Comparison of ENCODE assay signal across 16 cellular contexts in the genomic region with DNA sequence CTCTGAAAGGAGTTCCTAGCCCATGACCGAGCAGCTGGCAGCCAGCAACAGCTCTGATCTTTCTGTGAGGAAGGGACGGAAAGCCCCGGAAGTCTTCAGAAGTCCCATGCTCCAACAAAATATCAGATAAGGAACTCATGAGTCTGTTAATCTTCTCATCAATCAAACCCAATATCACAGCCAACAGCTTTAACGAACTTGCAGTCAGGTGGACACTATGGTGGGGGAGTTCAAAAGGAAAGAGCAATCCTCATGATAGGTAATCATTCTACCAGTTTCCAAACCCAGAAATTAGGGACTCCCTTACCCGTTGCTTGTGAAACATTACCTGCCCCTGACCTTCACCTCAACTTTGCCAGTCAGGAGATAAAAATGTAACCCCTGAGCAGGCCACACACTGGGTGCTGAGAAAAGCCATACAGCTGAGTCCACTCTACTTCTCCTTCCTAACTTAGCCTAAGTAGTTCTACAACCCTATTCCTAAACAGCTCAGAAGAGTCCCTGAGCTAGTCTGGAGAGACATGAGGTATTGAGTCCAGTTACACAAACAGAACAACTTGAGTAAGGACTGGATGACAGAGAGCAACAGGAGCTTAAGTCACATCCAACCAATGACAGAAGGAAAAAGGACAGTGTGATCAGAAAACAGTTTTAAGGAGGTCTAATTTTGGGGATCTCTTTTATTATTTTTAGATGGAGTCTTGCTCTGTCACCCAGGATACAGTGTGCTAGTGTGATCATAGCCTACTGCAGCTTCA. TPM values are rescaled to one million over a fixed set of nuclear protein-coding genes. Genes with fewer than 3 reads are reported as not detected.
DNase-seq lines count a peak whose midpoint lies in the region; ATAC-seq, FAIRE-seq and TF ChIP-seq lines count a peak whose summit lies in the region.
"Had no signal": no experiment of that assay in that cellular context is flagged by ENCODE, and none has a peak within 500 bp of the region (broad histone marks: within the 10 kb centered on the region; RNA-seq: fewer than 3 reads in every experiment).

No MANE protein-coding gene starts in this region.

- peak overlapping the region; percentile 92 for H3K4me3 Mint-ChIP-seq in neural crest cell

- peaks cover 18% of the 10 kb centered on the region for H3K4me1 Mint-ChIP-seq in neural crest cell

- no peak overlapping the region for H3K4ac ChIP-seq in IMR-90 (ENCODE audit: low read depth, low read length)

- SMC1A ChIA-PET in GM12878 (lab: Charles Lee; ENCODE audit: uncharacterized antibody, unreplicated experiment), result interaction anchor here (0.6 to 3.5 kb wide), 12 partner anchors 9 to 158 kb away, joined by 3 to 31 read pairs (median 4); a partner anchor contains a TSS

- H3K79me1 ChIP-seq in IMR-90 (ENCODE audit: low read depth in 1 of 2, low read length in 2 of 2), result peaks cover 14 to 47% of the 10 kb centered on the region in 2 experiments

- CTCF ChIA-PET in IMR-90 (lab: Yijun Ruan, JAX), result no interaction called here
- CTCF ChIA-PET in GM12878 (lab: Yijun Ruan, JAX), result interaction anchor here (0.6 to 2.5 kb wide), 8 partner anchors 31 to 173 kb away, joined by 3 to 17 read pairs (median 4); no protein-coding TSS in a partner anchor

- H2BK5ac ChIP-seq in IMR-90 (ENCODE audit: low read depth, low read length, poor library complexity, severe bottlenecking), result no peak overlapping the region

- H3K4me1 ChIP-seq in IMR-90 (ENCODE audit: control insufficient read depth, insufficient read depth, low read length), result 0 out of 2 replicates have a peak, but pooled peaks cover 2% of the 10 kb centered on the region
- H3K4me1 ChIP-seq in GM12878 (ENCODE audit: control insufficient read depth, insufficient read depth, low read length), result peaks cover 17% of the 10 kb centered on the region

- RAD21 ChIA-PET in GM12878 (lab: Charles Lee; ENCODE audit: unreplicated experiment), result interaction anchor here (0.6 to 2.7 kb wide), 9 partner anchors 21 to 280 kb away, joined by 3 to 16 read pairs (median 3); a partner anchor contains a TSS

- TF ChIP-seq CTCF in IMR-90 (conservative IDR thresholded peaks at IDR 0.05; ENCODE audit: low read depth, low read length), result no peak
- TF ChIP-seq CTCF in GM12878 (IDR thresholded peaks at IDR 0.05 in 2 of 3, conservative IDR thresholded peaks at IDR 0.05 in 1 of 3; ENCODE audit: control insufficient read depth in 2 of 3, extremely low read depth in 1 of 3, insufficient read depth in 1 of 3, low read depth in 3 of 3, low read length in 3 of 3), result no peak
- no peak for TF ChIP-seq CTCF in neural crest cell (conservative IDR thresholded peaks at IDR 0.05)

- H3K9me3 ChIP-seq in IMR-90 (ENCODE audit: control insufficient read depth, insufficient read depth, low read length) (no peaks in the 10 kb centered on the region), GM12878 (replicated peaks; ENCODE audit: control insufficient read depth, insufficient read depth, low read length) (no peaks in the 10 kb centered on the region)
- H3K9me3 ChIP-seq: thoracic aorta had no signal

- no peak overlapping the region for H2BK15ac ChIP-seq in IMR-90 (ENCODE audit: low read depth, low read length)

- H3K4me2 ChIP-seq in IMR-90 (ENCODE audit: low read depth, low read length) (no peak overlapping the region), GM12878 (ENCODE audit: control insufficient read depth, insufficient read depth) (0 out of 2 replicates have a peak overlapping the region, but pooled peaks have one; percentile 39)

- no peak overlapping the region for H3K27ac ChIP-seq in IMR-90 (ENCODE audit: insufficient read depth, low read length)
- no peak overlapping the region for H3K27ac ChIP-seq in GM12878 (ENCODE audit: control insufficient read depth, insufficient read depth)
- H3K27ac ChIP-seq in caudate nucleus (ENCODE audit: low read depth, low read length), result no peak overlapping the region
- H3K27ac ChIP-seq: 22Rv1, thoracic aorta had no signal

- H3K27ac Mint-ChIP-seq in neural crest cell (ENCODE audit: unreplicated experiment), result no peak overlapping the region

- intact Hi-C loops in IMR-90 (cut with micrococcal nuclease), result no loop called here
- intact Hi-C loops in GM12878 (cut with micrococcal nuclease; ENCODE audit: unreplicated experiment), result no loop called here

- H3K79me2 ChIP-seq in GM12878 (ENCODE audit: control insufficient read depth, insufficient read depth, low read length), result peaks cover 33% of the 10 kb centered on the region

- no peak overlapping the region for H2AFZ ChIP-seq in IMR-90 (replicated peaks; ENCODE audit: low read length, poor library complexity)
- H2AFZ ChIP-seq in GM12878 (ENCODE audit: control insufficient read depth, low read depth, low read length), result no peak overlapping the region

- ATAC-seq in IMR-90 (ENCODE audit: low read depth), result no peak
- ATAC-seq in GM12878, result no peak
- ATAC-seq in HG02763 (IDR thresholded peaks at IDR 0.05; ENCODE audit: unreplicated experiment), result no peak

- H3K23ac ChIP-seq in IMR-90 (ENCODE audit: low read depth, low read length), result no peak overlapping the region

- BruUV-seq in IMR-90 (replicated peaks; lab: Mats Ljungman, UMichigan) (no TSS peak), GM12878 (replicated peaks; lab: Mats Ljungman, UMichigan) (TSS peak; percentile 50)

- H3K9ac ChIP-seq in IMR-90 (ENCODE audit: low read depth, low read length) (no peak overlapping the region; the same call in 1 of the 2 replicates), GM12878 (ENCODE audit: control insufficient read depth, insufficient read depth, low read length) (no peak overlapping the region)

- H3K4me3 ChIP-seq in IMR-90 (ENCODE audit: insufficient read depth, low read depth, low read length) (no peak overlapping the region), GM12878 (no peak overlapping the region)
- H3K4me3 ChIP-seq: smooth muscle cell had no signal

- peak; percentile 78 for FAIRE-seq in GM12878 (lab: Jason Lieb, UNC)
- FAIRE-seq: endometrium had no signal

- no peak overlapping the region for H3K18ac ChIP-seq in IMR-90 (ENCODE audit: low read depth, low read length)

- H2AK9ac ChIP-seq in IMR-90 (replicated peaks; ENCODE audit: low read depth, low read length, poor library complexity), result no peak overlapping the region

- H3K27me3 ChIP-seq in IMR-90 (ENCODE audit: control insufficient read depth, insufficient read depth, low read length) (no peaks in the 10 kb centered on the region), GM12878 (replicated peaks in 1 of 2; ENCODE audit: control insufficient read depth in 2 of 2, insufficient read depth in 2 of 2, low read length in 1 of 2) (no peaks in the 10 kb centered on the region)

- no peaks in the 10 kb centered on the region for H3K9me3 Mint-ChIP-seq in neural crest cell

- WGBS in IMR-90 (ENCODE audit: extremely low coverage in 2 of 2, insufficient read length in 1 of 2), 2 experiments, result no CpG with 5 or more reads among the region's 5 CpGs
- 73% methylated on average over 5 of the region's 5 CpGs for WGBS in GM12878 (ENCODE audit: insufficient coverage, insufficient replicate concordance, low lambda C conversion rate, missing lambda C conversion rate)

- H3K36me3 ChIP-seq in IMR-90 (ENCODE audit: control insufficient read depth, insufficient read depth, low read length) (peaks cover 42% of the 10 kb centered on the region), GM12878 (ENCODE audit: control insufficient read depth in 2 of 2, insufficient read depth in 2 of 2, low read length in 1 of 2) (peaks cover 15 to 19% of the 10 kb centered on the region in 2 experiments; a peak in 3 of 4 replicates)

- H4K5ac ChIP-seq in IMR-90 (ENCODE audit: low read depth, low read length), result no peak overlapping the region

- no peak overlapping the region for H3K56ac ChIP-seq in IMR-90 (ENCODE audit: extremely low read depth, insufficient read depth, low read length)

- no peak overlapping the region for H3K14ac ChIP-seq in IMR-90 (replicated peaks; ENCODE audit: low read depth, low read length)

- no peaks in the 10 kb centered on the region for H4K20me1 ChIP-seq in IMR-90 (ENCODE audit: insufficient read depth, low read length)
- no peaks in the 10 kb centered on the region for H4K20me1 ChIP-seq in GM12878 (ENCODE audit: control insufficient read depth, insufficient read depth)

- TF ChIP-seq EP300 in GM12878 (IDR thresholded peaks at IDR 0.05; ENCODE audit: borderline replicate concordance in 1 of 2, control insufficient read depth in 1 of 2, low read depth in 2 of 2, low read length in 2 of 2), result no peak

- no peak overlapping the region for H4K91ac ChIP-seq in IMR-90 (ENCODE audit: insufficient read depth, low read depth, low read length)

- H4K8ac ChIP-seq in IMR-90 (ENCODE audit: low read depth in 2 of 2, low read length in 2 of 2), result no peak overlapping the region

- H2BK120ac ChIP-seq in IMR-90 (ENCODE audit: low read depth, low read length), result no peak overlapping the region

- no peaks in the 10 kb centered on the region for H3K27me3 Mint-ChIP-seq in neural crest cell (ENCODE audit: low read depth)

- peaks cover 16% of the 10 kb centered on the region for H3K9me1 ChIP-seq in IMR-90 (ENCODE audit: insufficient read depth, low read length)

- POLR2A ChIA-PET in IMR-90 (lab: Charles Lee; ENCODE audit: unreplicated experiment) (no interaction called here), GM12878 (lab: Charles Lee) (interaction anchor here (0.6 to 2.8 kb wide), 10 partner anchors 9 to 1451 kb away, joined by 3 to 25 read pairs (median 5); a partner anchor contains a TSS)

- H3K36me3 Mint-ChIP-seq in neural crest cell (ENCODE audit: low read depth), result peaks cover 6% of the 10 kb centered on the region

- in situ Hi-C loops in IMR-90 (cut with MboI; ENCODE audit: low sequenced_read_pairs), result no loop called here
- in situ Hi-C loops in GM12878 (cut with MboI), result no loop called here

- TF ChIP-seq RAD21 in IMR-90 (IDR thresholded peaks at IDR 0.05; ENCODE audit: low read length) (no peak), GM12878 (IDR thresholded peaks at IDR 0.05; ENCODE audit: insufficient read depth, low read depth, low read length) (no peak)

- no peak overlapping the region for H2AK5ac ChIP-seq in IMR-90 (ENCODE audit: low read depth, low read length)

- H2BK20ac ChIP-seq in IMR-90 (ENCODE audit: low read depth, low read length), result no peak overlapping the region

- DNase-seq in NCI-H82 (lab: John Stamatoyannopoulos, UW) (peak; percentile 3), NCI-H82 treated with DMSO at 0.1 percent for 48 hours (lab: John Stamatoyannopoulos, UW; ENCODE audit: unreplicated experiment) (no peak), IMR-90 (peak; percentile 37), GM12878 (ENCODE audit: low read depth, low spot score) (no peak), neural crest cell (ENCODE audit: low read depth, low spot score) (no peak), ureter (ENCODE audit: low spot score) (no peak), caudate nucleus (lab: John Stamatoyannopoulos, UW) (no peak)
- DNase-seq: COR-L47, glutamatergic neuron, kidney glomerular epithelial cell, NCI-H2171 had no signal

- TF ChIP-seq POLR2A in IMR-90 (IDR thresholded peaks at IDR 0.05; ENCODE audit: low read depth, low read length) (no peak), GM12878 (IDR thresholded peaks at IDR 0.05; ENCODE audit: low read depth, low read length) (no peak)

- dilution Hi-C loops in IMR-90 (cut with HindIII; ENCODE audit: low sequenced_read_pairs, unreplicated experiment), result no loop called here

RNA-seq across cellular contexts. Expression of a gene that starts 2.2 kb away (rescaled TPM):
- 5.6 TPM in 2 replicates for total RNA-seq in IMR-90 (2012; rRNA removed)
- 14.6 and 16.5 TPM in 2 replicates for polyA plus RNA-seq in IMR-90 (2012; rRNA removed)
- polyA plus RNA-seq in IMR-90 (2012; cell fraction: cytosol; rRNA removed), result 10.2 and 12.8 TPM in 2 replicates
- 61.0 and 69.6 TPM in 2 replicates for polyA plus RNA-seq in IMR-90 (2012; cell fraction: nucleus; rRNA removed; ENCODE audit: low replicate concordance)
- total RNA-seq in GM12878 (2013; cell fraction: nucleolus; rRNA removed), result 57.1 and 85.9 TPM in 2 replicates
- 18.0 and 18.8 TPM in 2 replicates for total RNA-seq in GM12878 (2014; rRNA removed)
- 8.9 and 10.1 TPM in 2 replicates for total RNA-seq in GM12878 (2014; rRNA removed; fragmentation: Illumina TruSeq; extraction: Trizol)
- total RNA-seq in GM12878 (2021), result 34.3 and 35.2 TPM in 2 replicates
- polyA plus RNA-seq in GM12878 (2011; ENCODE audit: low read depth), result 19.1 TPM
- 23.8 and 31.1 TPM in 2 replicates for polyA plus RNA-seq in GM12878 (2011; rRNA removed)
- 24.8 and 31.5 TPM in 2 replicates for polyA plus RNA-seq in GM12878 (2011; cell fraction: cytosol; rRNA removed)
- polyA plus RNA-seq in GM12878 (2011; cell fraction: nucleus; rRNA removed), result 81.5 and 88.2 TPM in 2 replicates
- 19.5 and 19.8 TPM in 2 replicates for polyA plus RNA-seq in GM12878 (2012)
- polyA plus RNA-seq in GM12878 (2014; fragmentation: Illumina TruSeq; extraction: Trizol), result 16.6 and 22.6 TPM in 2 replicates
- 1 to 10 TPM; 2.2 to 3.0 TPM for polyA plus RNA-seq in GM12878 (2014; fragmentation: Nextera tagmentation; extraction: Ambion mirVana)
- polyA plus RNA-seq in GM12878 (2014; rRNA removed), result 31.3 and 34.7 TPM in 2 replicates
- polyA plus RNA-seq in GM12878 (2016; fragmentation: Nextera tagmentation; extraction: Ambion mirVana), result 10 to 100 TPM; 22.7 to 24.0 TPM
- 26.0 and 29.3 TPM in 2 replicates for polyA minus RNA-seq in GM12878 (2011; rRNA and poly(A)+ RNA removed)
- polyA minus RNA-seq in GM12878 (2011; cell fraction: cytosol; rRNA and poly(A)+ RNA removed), result 11.8 and 16.4 TPM in 2 replicates
- polyA minus RNA-seq in GM12878 (2011; cell fraction: nucleus; rRNA and poly(A)+ RNA removed), result 36.6 and 66.7 TPM in 2 replicates
- total RNA-seq in neural crest cell, result 27.6 and 35.7 TPM in 2 replicates
- 37.5 TPM for total RNA-seq in ureter

RNA-seq across cellular contexts. Expression of a gene that starts 23.8 kb away (rescaled TPM):
- 16.8 and 16.9 TPM in 2 replicates for total RNA-seq in IMR-90 (2012; rRNA removed)
- polyA plus RNA-seq in IMR-90 (2012; rRNA removed), result 103 and 119 TPM in 2 replicates
- 27.6 and 89.3 TPM in 2 replicates for polyA plus RNA-seq in IMR-90 (2012; cell fraction: cytosol; rRNA removed)
- polyA plus RNA-seq in IMR-90 (2012; cell fraction: nucleus; rRNA removed; ENCODE audit: low replicate concordance), result 319 and 862 TPM in 2 replicates
- 75.9 and 86.5 TPM in 2 replicates for total RNA-seq in GM12878 (2013; cell fraction: nucleolus; rRNA removed)
- 23.9 and 30.8 TPM in 2 replicates for total RNA-seq in GM12878 (2014; rRNA removed)
- total RNA-seq in GM12878 (2014; rRNA removed; fragmentation: Illumina TruSeq; extraction: Trizol), result 16.4 and 18.7 TPM in 2 replicates
- 45.4 and 47.9 TPM in 2 replicates for total RNA-seq in GM12878 (2021)
- 79.3 TPM for polyA plus RNA-seq in GM12878 (2011; ENCODE audit: low read depth)
- 17.5 and 44.6 TPM in 2 replicates for polyA plus RNA-seq in GM12878 (2011; rRNA removed)
- 39.4 and 62.6 TPM in 2 replicates for polyA plus RNA-seq in GM12878 (2011; cell fraction: cytosol; rRNA removed)
- 436 and 485 TPM in 2 replicates for polyA plus RNA-seq in GM12878 (2011; cell fraction: nucleus; rRNA removed)
- 58.6 and 83.1 TPM in 2 replicates for polyA plus RNA-seq in GM12878 (2012)
- 15.3 and 31.5 TPM in 2 replicates for polyA plus RNA-seq in GM12878 (2014; fragmentation: Illumina TruSeq; extraction: Trizol)
- 1 to 10 TPM; 7.8 to 8.5 TPM for polyA plus RNA-seq in GM12878 (2014; fragmentation: Nextera tagmentation; extraction: Ambion mirVana)
- polyA plus RNA-seq in GM12878 (2014; rRNA removed), result 47.1 and 48.8 TPM in 2 replicates
- polyA plus RNA-seq in GM12878 (2016; fragmentation: Nextera tagmentation; extraction: Ambion mirVana), result 10 to 100 TPM; 14.0 to 15.1 TPM
- 36.3 and 63.7 TPM in 2 replicates for polyA minus RNA-seq in GM12878 (2011; rRNA and poly(A)+ RNA removed)
- polyA minus RNA-seq in GM12878 (2011; cell fraction: cytosol; rRNA and poly(A)+ RNA removed), result 23.0 and 27.1 TPM in 2 replicates
- 43.3 and 67.1 TPM in 2 replicates for polyA minus RNA-seq in GM12878 (2011; cell fraction: nucleus; rRNA and poly(A)+ RNA removed)
- total RNA-seq in neural crest cell, result 74.9 and 75.7 TPM in 2 replicates
- total RNA-seq in ureter, result 129 TPM

RNA-seq across cellular contexts. Expression of a gene that starts 27.4 kb away (rescaled TPM):
- total RNA-seq in IMR-90 (2012; rRNA removed) (11.5 and 13.9 TPM in 2 replicates), GM12878 (2014; rRNA removed) (74.3 and 77.4 TPM in 2 replicates), GM12878 (2014; rRNA removed; fragmentation: Illumina TruSeq; extraction: Trizol) (42.8 and 47.5 TPM in 2 replicates), GM12878 (2021) (35.0 and 36.9 TPM in 2 replicates), neural crest cell (34.8 and 38.9 TPM in 2 replicates), ureter (14.9 TPM)
- polyA plus RNA-seq in IMR-90 (2012; rRNA removed) (21.0 and 24.9 TPM in 2 replicates), GM12878 (2011; rRNA removed) (56.7 and 69.0 TPM in 2 replicates), GM12878 (2014; fragmentation: Illumina TruSeq; extraction: Trizol) (25.3 and 42.4 TPM in 2 replicates), GM12878 (2014; fragmentation: Nextera tagmentation; extraction: Ambion mirVana) (10 to 100 TPM; 69.5 to 81.4 TPM), GM12878 (2014; rRNA removed) (70.4 and 79.4 TPM in 2 replicates), GM12878 (2016; fragmentation: Nextera tagmentation; extraction: Ambion mirVana) (100 to 1,000 TPM; 127 to 132 TPM)
- 25.6 and 36.2 TPM in 2 replicates for polyA plus RNA-seq in IMR-90 (2012; cell fraction: cytosol; rRNA removed)
- 5.7 and 15.2 TPM in 2 replicates for polyA plus RNA-seq in IMR-90 (2012; cell fraction: nucleus; rRNA removed; ENCODE audit: low replicate concordance)
- total RNA-seq in GM12878 (2013; cell fraction: nucleolus; rRNA removed), result 14.8 and 16.7 TPM in 2 replicates
- 34.4 TPM for polyA plus RNA-seq in GM12878 (2011; ENCODE audit: low read depth)
- polyA plus RNA-seq in GM12878 (2011; cell fraction: cytosol; rRNA removed), result 33.0 and 46.8 TPM in 2 replicates
- polyA plus RNA-seq in GM12878 (2011; cell fraction: nucleus; rRNA removed), result 22.6 and 27.4 TPM in 2 replicates
- 51.6 and 59.8 TPM in 2 replicates for polyA plus RNA-seq in GM12878 (2012)
- polyA minus RNA-seq in GM12878 (2011; rRNA and poly(A)+ RNA removed), result 8.9 and 9.4 TPM in 2 replicates
- polyA minus RNA-seq in GM12878 (2011; cell fraction: cytosol; rRNA and poly(A)+ RNA removed), result 6.3 and 7.2 TPM in 2 replicates
- 6.5 and 8.9 TPM in 2 replicates for polyA minus RNA-seq in GM12878 (2011; cell fraction: nucleus; rRNA and poly(A)+ RNA removed)

Comparison
In these comparisons a context has a peak if more than half of its experiments do, and no peak if none do; other contexts are left out.
1. DNase-seq: peak in NCI-H82 (single experiment) and IMR-90 (single experiment); none in NCI-H82 treated with DMSO at 0.1 percent for 48 hours (single experiment), GM12878 (single experiment), neural crest cell (single experiment), ureter (single experiment) and caudate nucleus (0 of 61).